22 cellular contexts compared by ENCODE assay signal in genomic region chr7:112616295-112616694, GRCh38.
"Had no signal": no experiment of that assay in that cellular context is flagged by ENCODE, and none has a peak within 500 bp of the region (broad histone marks: within the 10 kb centered on the region; RNA-seq: fewer than 3 reads in every experiment).

No MANE protein-coding gene starts in this region.

- H3K27me3 ChIP-seq: MG63 had no signal

- ATAC-seq: K562, Panc1, PC-3, T-cell had no signal

- H3K9me3 ChIP-seq: MG63 had no signal

- H3K36me3 ChIP-seq: MG63 had no signal

- H3K4me3 ChIP-seq: K562, MG63 had no signal

- DNase-seq: MG63; NCI-H1092 treated with DMSO at 0.1 percent for 48 hours; NCI-H1436 treated with DMSO at 0.1 percent for 48 hours; NCI-H1694 treated with DMSO at 0.1 percent for 48 hours; NCI-H1930; NCI-H2081; NCI-H2107; NCI-H2227 treated with DMSO at 0.1 percent for 48 hours; NCI-H446; NCI-H510A; NCI-H524 treated with DMSO at 0.1 percent for 48 hours; NCI-H69; NCI-H774; NK-92 treated with Interleukin-12 subunit alpha and Interleukin-12 subunit beta, amount 100 ng/mL, for 24 hours; PC-3; SHP77; SW 1271; T-cell had no signal

- H3K27ac ChIP-seq: HL-60, RWPE1 had no signal
